11 cellular contexts compared by ENCODE assay signal in the genomic region with DNA sequence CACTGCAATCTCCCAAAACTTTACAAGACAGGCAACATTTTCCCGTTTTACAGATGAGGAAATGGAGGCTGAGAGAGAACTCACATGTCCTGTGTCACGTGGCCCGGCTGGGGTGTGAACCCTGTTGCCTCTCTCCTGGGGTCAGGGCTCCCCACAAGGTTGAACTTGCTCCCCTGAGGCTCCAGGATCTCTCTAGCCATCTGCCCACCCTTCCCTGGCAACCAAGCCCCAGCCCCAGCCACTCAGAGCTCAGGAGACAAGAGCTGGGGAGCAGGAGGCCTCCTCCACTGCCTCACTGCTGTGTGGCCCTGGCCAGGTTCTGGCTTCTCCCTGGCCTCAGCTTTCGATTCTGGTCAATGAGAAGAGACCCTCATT. TPM values are rescaled to one million over a fixed set of nuclear protein-coding genes. Genes with fewer than 3 reads are reported as not detected.
A peak's percentile ranks its signal among the peaks of the same experiment; 100 is the strongest.
DNase-seq lines count a peak whose midpoint lies in the region; ATAC-seq and TF ChIP-seq lines count a peak whose summit lies in the region.
"Had no signal": no experiment of that assay in that cellular context is flagged by ENCODE, and none has a peak within 500 bp of the region (broad histone marks: within the 10 kb centered on the region; RNA-seq: fewer than 3 reads in every experiment).

No MANE protein-coding gene starts in this region.

- TF ChIP-seq CTCF in left lung (IDR thresholded peaks at IDR 0.05) = no peak
- no peak for TF ChIP-seq CTCF in type B pancreatic cell (conservative IDR thresholded peaks at IDR 0.05)
- no peak for TF ChIP-seq CTCF in heart right ventricle (IDR thresholded peaks at IDR 0.05)

- H3K27me3 Mint-ChIP-seq in activated naive CD4-positive, alpha-beta T cell treated with anti-CD3 and anti-CD28 coated beads for 36 hours (ENCODE audit: low read depth) = no peaks in the 10 kb centered on the region
- H3K27me3 Mint-ChIP-seq in activated CD4-positive, alpha-beta memory T cell treated with anti-CD3 and anti-CD28 coated beads, Interleukin-2, amount 10 ng/mL, durations not matched to agents 7 days and 5 days = no peaks in the 10 kb centered on the region
- no peaks in the 10 kb centered on the region for H3K27me3 Mint-ChIP-seq in type B pancreatic cell

- H3K27ac Mint-ChIP-seq in activated naive CD4-positive, alpha-beta T cell treated with anti-CD3 and anti-CD28 coated beads for 36 hours = peak overlapping the region; percentile 100
- H3K27ac Mint-ChIP-seq in activated CD4-positive, alpha-beta memory T cell treated with anti-CD3 and anti-CD28 coated beads, Interleukin-2, amount 10 ng/mL, durations not matched to agents 7 days and 5 days = peak overlapping the region; percentile 91
- peak overlapping the region; percentile 51 for H3K27ac Mint-ChIP-seq in type B pancreatic cell

- POLR2A ChIA-PET in activated CD4-positive, alpha-beta memory T cell treated with anti-CD3 and anti-CD28 coated beads, Interleukin-2, amount 10 ng/mL, durations not matched to agents 7 days and 5 days (lab: Charles Lee) = interaction anchor here (1.0 to 11.3 kb wide), 3 partner anchors 12 to 26 kb away, joined by 3 to 341 read pairs (median 5); a partner anchor contains a TSS

- no peaks in the 10 kb centered on the region for H3K27me3 ChIP-seq in left lung
- H3K27me3 ChIP-seq in heart right ventricle = peaks cover 0 to 2% (median 0%) of the 10 kb centered on the region in 7 donors

- H3K9me3 Mint-ChIP-seq in activated naive CD4-positive, alpha-beta T cell treated with anti-CD3 and anti-CD28 coated beads for 36 hours = no peaks in the 10 kb centered on the region
- no peaks in the 10 kb centered on the region for H3K9me3 Mint-ChIP-seq in activated CD4-positive, alpha-beta memory T cell treated with anti-CD3 and anti-CD28 coated beads, Interleukin-2, amount 10 ng/mL, durations not matched to agents 7 days and 5 days
- no peaks in the 10 kb centered on the region for H3K9me3 Mint-ChIP-seq in type B pancreatic cell

- H3K36me3 ChIP-seq in left lung (peaks cover 0 to 48% of the 10 kb centered on the region in 2 donors), heart right ventricle (peaks cover 0 to 42% (median 0%) of the 10 kb centered on the region in 9 donors)

- intact Hi-C loops in activated naive CD4-positive, alpha-beta T cell treated with anti-CD3 and anti-CD28 coated beads for 36 hours (cut with micrococcal nuclease) = no loop called here
- intact Hi-C loops in left lung (cut with DNase I) (no loop called here), heart right ventricle (cut with DNase I) (no loop called here)

- H3K9me3 ChIP-seq in left lung = no peaks in the 10 kb centered on the region
- no peaks in the 10 kb centered on the region for H3K9me3 ChIP-seq in heart right ventricle

- CTCF ChIA-PET in activated naive CD4-positive, alpha-beta T cell treated with anti-CD3 and anti-CD28 coated beads for 36 hours (lab: Charles Lee) = interaction anchor here (0.7 to 1.4 kb wide), 3 partner anchors 15 to 34 kb away, joined by 4 to 10 read pairs (median 7); no protein-coding TSS in a partner anchor
- CTCF ChIA-PET in activated CD4-positive, alpha-beta memory T cell treated with anti-CD3 and anti-CD28 coated beads, Interleukin-2, amount 10 ng/mL, durations not matched to agents 7 days and 5 days (lab: Charles Lee) = interaction anchor here (2.3 to 5.9 kb wide), 4 partner anchors 9 to 37 kb away, joined by 12 to 56 read pairs (median 39); no protein-coding TSS in a partner anchor

- H3K27ac ChIP-seq in left lung = peak overlapping the region; percentile 7 to 57
- peak overlapping the region in 1 of 10 donors; percentile 85 for H3K27ac ChIP-seq in heart right ventricle
- H3K27ac ChIP-seq: VCaP had no signal

- ATAC-seq in left lung = no peak
- ATAC-seq in HG03196 (IDR thresholded peaks at IDR 0.05; ENCODE audit: unreplicated experiment) = no peak
- ATAC-seq in heart right ventricle = no peak
- ATAC-seq: PC-3 had no signal

- WGBS in heart right ventricle, 2 donors = 72 to 74% methylated on average over 4 of the region's 4 CpGs

- peak overlapping the region; percentile 82 for H3K4me3 Mint-ChIP-seq in activated naive CD4-positive, alpha-beta T cell treated with anti-CD3 and anti-CD28 coated beads for 36 hours
- H3K4me3 Mint-ChIP-seq in activated CD4-positive, alpha-beta memory T cell treated with anti-CD3 and anti-CD28 coated beads, Interleukin-2, amount 10 ng/mL, durations not matched to agents 7 days and 5 days = peak overlapping the region; percentile 75
- no peak overlapping the region for H3K4me3 Mint-ChIP-seq in type B pancreatic cell

- peaks cover 98% of the 10 kb centered on the region for H3K4me1 Mint-ChIP-seq in activated naive CD4-positive, alpha-beta T cell treated with anti-CD3 and anti-CD28 coated beads for 36 hours (ENCODE audit: low read depth)
- peaks cover 99% of the 10 kb centered on the region for H3K4me1 Mint-ChIP-seq in activated CD4-positive, alpha-beta memory T cell treated with anti-CD3 and anti-CD28 coated beads, Interleukin-2, amount 10 ng/mL, durations not matched to agents 7 days and 5 days
- H3K4me1 Mint-ChIP-seq in type B pancreatic cell (ENCODE audit: unreplicated experiment) = peaks cover 38% of the 10 kb centered on the region

- peaks cover 0 to 100% of the 10 kb centered on the region in 2 donors for H3K4me1 ChIP-seq in left lung
- peaks cover 0 to 99% (median 0%) of the 10 kb centered on the region in 9 donors for H3K4me1 ChIP-seq in heart right ventricle

- peak; percentile 46 for DNase-seq in activated naive CD4-positive, alpha-beta T cell treated with anti-CD3 and anti-CD28 coated beads for 36 hours
- DNase-seq in activated naive CD4-positive, alpha-beta T cell treated with anti-CD3 and anti-CD28 coated beads, Interleukin-2, amount 50 U/mL, for 16 hours = no peak
- peak; percentile 36 for DNase-seq in activated CD4-positive, alpha-beta memory T cell treated with anti-CD3 and anti-CD28 coated beads, Interleukin-2, amount 10 ng/mL, durations not matched to agents 7 days and 5 days
- DNase-seq in left lung = no peak
- DNase-seq in type B pancreatic cell (ENCODE audit: extremely low spot score, unreplicated experiment) = no peak
- DNase-seq in SHP77 (lab: John Stamatoyannopoulos, UW) = no peak
- no peak for DNase-seq in heart right ventricle
- DNase-seq: NCI-H187 treated with DMSO at 0.1 percent for 48 hours, PC-3 had no signal

- no peak overlapping the region for H3K4me3 ChIP-seq in left lung
- no peak overlapping the region for H3K4me3 ChIP-seq in heart right ventricle

- H3K36me3 Mint-ChIP-seq in activated naive CD4-positive, alpha-beta T cell treated with anti-CD3 and anti-CD28 coated beads for 36 hours (ENCODE audit: low read depth) = peaks cover 50% of the 10 kb centered on the region
- H3K36me3 Mint-ChIP-seq in activated CD4-positive, alpha-beta memory T cell treated with anti-CD3 and anti-CD28 coated beads, Interleukin-2, amount 10 ng/mL, durations not matched to agents 7 days and 5 days (ENCODE audit: low read depth) = peaks cover 70% of the 10 kb centered on the region
- H3K36me3 Mint-ChIP-seq in type B pancreatic cell = no peaks in the 10 kb centered on the region

RNA-seq across cellular contexts. Expression of a gene that starts 11.8 kb away (rescaled TPM):
- 100 to 1,000 TPM; 205 to 208 TPM for total RNA-seq in activated naive CD4-positive, alpha-beta T cell treated with anti-CD3 and anti-CD28 coated beads for 36 hours
- 100 to 1,000 TPM; 481 to 482 TPM for total RNA-seq in activated CD4-positive, alpha-beta memory T cell treated with anti-CD3 and anti-CD28 coated beads, Interleukin-2, amount 10 ng/mL, durations not matched to agents 7 days and 5 days
- 100 to 1,000 TPM; 185 to 513 TPM for total RNA-seq in left lung
- 0.24 and 0.29 TPM in 2 replicates for total RNA-seq in type B pancreatic cell (ENCODE audit: low replicate concordance)
- 100 to 1,000 TPM in 1 of 10 donors, 10 to 100 TPM in 6, 1 to 10 TPM in 3; 5.9 to 114 (median 12.9) TPM for total RNA-seq in heart right ventricle
- 10 to 100 TPM; 13.2 to 33.5 TPM for polyA plus RNA-seq in heart right ventricle
- total RNA-seq: PC-3 had no signal

RNA-seq across cellular contexts. Expression of a gene that starts 22.4 kb away (rescaled TPM):
- under 1 TPM; 0.36 to 0.37 TPM for total RNA-seq in activated naive CD4-positive, alpha-beta T cell treated with anti-CD3 and anti-CD28 coated beads for 36 hours
- total RNA-seq in activated CD4-positive, alpha-beta memory T cell treated with anti-CD3 and anti-CD28 coated beads, Interleukin-2, amount 10 ng/mL, durations not matched to agents 7 days and 5 days = not detected
- under 1 TPM in 1 of 2 donors, not detected in 1; 0.08 TPM for total RNA-seq in left lung
- 0.24 and 0.40 TPM in 2 replicates for total RNA-seq in type B pancreatic cell (ENCODE audit: low replicate concordance)
- total RNA-seq in heart right ventricle = not detected
- not detected for polyA plus RNA-seq in heart right ventricle
- total RNA-seq: PC-3 had no signal

Comparison
In these comparisons a context has a peak if more than half of its experiments do, and no peak if none do; other contexts are left out.
1. DNase-seq: peak in activated naive CD4-positive, alpha-beta T cell treated with anti-CD3 and anti-CD28 coated beads for 36 hours (single experiment) and activated CD4-positive, alpha-beta memory T cell treated with anti-CD3 and anti-CD28 coated beads, Interleukin-2, amount 10 ng/mL, durations not matched to agents 7 days and 5 days (single experiment); none in activated naive CD4-positive, alpha-beta T cell treated with anti-CD3 and anti-CD28 coated beads, Interleukin-2, amount 50 U/mL, for 16 hours (single experiment), left lung (0 of 2), type B pancreatic cell (single experiment), SHP77 (0 of 2) and heart right ventricle (0 of 2).
2. Peak in every context shown above with its lines, with median percentiles within 50 percentile points of each other: H3K27ac Mint-ChIP-seq.